7 cellular contexts compared by ENCODE assay signal in genomic region chr16:30924797-30925645, GRCh38. TPM values are rescaled to one million over a fixed set of nuclear protein-coding genes. Genes with fewer than 3 reads are reported as not detected.
A peak's percentile ranks its signal among the peaks of the same experiment; 100 is the strongest.
DNase-seq lines count a peak whose midpoint lies in the region; ATAC-seq, FAIRE-seq and TF ChIP-seq lines count a peak whose summit lies in the region.
"Had no signal": no experiment of that assay in that cellular context is flagged by ENCODE, and none has a peak within 500 bp of the region (broad histone marks: within the 10 kb centered on the region; RNA-seq: fewer than 3 reads in every experiment).

No MANE protein-coding gene starts in this region.

- H3K36me3 Mint-ChIP-seq in CD4-positive, alpha-beta T cell (ENCODE audit: low read depth): peaks cover 7% of the 10 kb centered on the region
- H3K36me3 Mint-ChIP-seq in T-helper 17 cell (ENCODE audit: low read depth): no peaks in the 10 kb centered on the region

- H3K27me3 ChIP-seq in CD4-positive, alpha-beta T cell (ENCODE audit: control insufficient read depth, insufficient read depth, low read length): no peaks in the 10 kb centered on the region
- no peaks in the 10 kb centered on the region for H3K27me3 ChIP-seq in lower lobe of right lung (ENCODE audit: low read depth)

- intact Hi-C loops in CD4-positive, alpha-beta T cell (cut with DNase I, micrococcal nuclease): loop anchor here (1.0 to 10.0 kb wide), 6 partner anchors 29 to 930 kb away; partner anchors contain the start of genes HIRIP3 (in 1 of the 2), INO80E (in 1 of the 2), MYL11 (in 1 of the 2) and PHKG2 (in 1 of the 2)
- intact Hi-C loops in lower lobe of right lung (cut with DNase I): no loop called here

- TF ChIP-seq CTCF in CD4-positive, alpha-beta T cell (IDR thresholded peaks at IDR 0.05): no peak
- no peak for TF ChIP-seq CTCF in lower lobe of right lung (IDR thresholded peaks at IDR 0.05)

- peak overlapping the region; percentile 61 for H3K4me3 ChIP-seq in lower lobe of right lung

- CTCF ChIA-PET in CD4-positive, alpha-beta T cell (lab: Charles Lee): interaction anchor here (1.0 to 2.1 kb wide), 2 partner anchors 16 to 111 kb away, joined by 4 to 10 read pairs; no protein-coding TSS in a partner anchor

- FAIRE-seq in H54 (lab: Jason Lieb, UNC): no peak
- FAIRE-seq: kidney had no signal

- H3K4me1 ChIP-seq in lower lobe of right lung: peaks cover 3% of the 10 kb centered on the region

- TF ChIP-seq POLR2A in H54 (IDR thresholded peaks at IDR 0.05; ENCODE audit: low read depth, low read length): no peak

- no peaks in the 10 kb centered on the region for H3K9me3 Mint-ChIP-seq in CD4-positive, alpha-beta T cell

- peaks cover 2% of the 10 kb centered on the region for H3K36me3 ChIP-seq in lower lobe of right lung

- H3K4me1 Mint-ChIP-seq in CD4-positive, alpha-beta T cell (ENCODE audit: low read depth): peaks cover 19% of the 10 kb centered on the region
- peaks cover 29% of the 10 kb centered on the region for H3K4me1 Mint-ChIP-seq in T-helper 17 cell

- no peaks in the 10 kb centered on the region for H3K27me3 Mint-ChIP-seq in CD4-positive, alpha-beta T cell
- H3K27me3 Mint-ChIP-seq in T-helper 17 cell: no peaks in the 10 kb centered on the region

- POLR2A ChIA-PET in CD4-positive, alpha-beta T cell (lab: Charles Lee): interaction anchor here (0.8 kb wide), 1 partner anchor 23 kb away, joined by 3 read pairs; no protein-coding TSS in a partner anchor

- no peaks in the 10 kb centered on the region for H3K9me3 ChIP-seq in CD4-positive, alpha-beta T cell (ENCODE audit: control insufficient read depth, low read length)
- no peaks in the 10 kb centered on the region for H3K9me3 ChIP-seq in T-helper 17 cell (ENCODE audit: control insufficient read depth, low read length, poor library complexity, severe bottlenecking)
- no peaks in the 10 kb centered on the region for H3K9me3 ChIP-seq in lower lobe of right lung

- peak overlapping the region; percentile 58 for H3K27ac Mint-ChIP-seq in CD4-positive, alpha-beta T cell
- H3K27ac Mint-ChIP-seq in T-helper 17 cell: peak overlapping the region; percentile 54

- H3K4me3 Mint-ChIP-seq in CD4-positive, alpha-beta T cell: peak overlapping the region; percentile 84
- peak overlapping the region; percentile 83 for H3K4me3 Mint-ChIP-seq in T-helper 17 cell

- DNase-seq in CD4-positive, alpha-beta T cell: no peak
- DNase-seq in T-helper 17 cell: no peak
- DNase-seq in lower lobe of right lung: no peak
- no peak for DNase-seq in EL
- no peak for DNase-seq in GM19240 (ENCODE audit: insufficient read length, low spot score)
- DNase-seq in H54 (ENCODE audit: insufficient read length, low spot score): no peak

- peak overlapping the region; percentile 19 for H3K27ac ChIP-seq in CD4-positive, alpha-beta T cell (ENCODE audit: low read depth, low read length)
- no peak overlapping the region for H3K27ac ChIP-seq in lower lobe of right lung

- no peak for ATAC-seq in CD4-positive, alpha-beta T cell (ENCODE audit: poor library complexity)
- ATAC-seq in T-helper 17 cell: no peak
- no peak for ATAC-seq in lower lobe of right lung

RNA-seq across cellular contexts. Expression of gene FBXL19, which starts 1.6 kb away (rescaled TPM):
- 1 to 10 TPM; 7.5 to 8.9 TPM for total RNA-seq in CD4-positive, alpha-beta T cell
- total RNA-seq in T-helper 17 cell (10 to 100 TPM; 12.6 to 13.2 TPM), lower lobe of right lung (14.5 TPM)

RNA-seq across cellular contexts. Expression of gene ORAI3, which starts 23.8 kb away (rescaled TPM):
- total RNA-seq in CD4-positive, alpha-beta T cell: 1 to 10 TPM; 3.0 to 4.5 TPM
- total RNA-seq in T-helper 17 cell (1 to 10 TPM; 6.4 to 7.5 TPM), lower lobe of right lung (30.2 TPM)

RNA-seq across cellular contexts. Expression of gene CTF1, which starts 28.6 kb away (rescaled TPM):
- under 1 TPM in 1 of 2 experiments, not detected in 1; 0.20 TPM for total RNA-seq in CD4-positive, alpha-beta T cell
- total RNA-seq in T-helper 17 cell (under 1 TPM in 1 of 2 donors, not detected in 1; 0.26 TPM), lower lobe of right lung (10.3 TPM)

RNA-seq across cellular contexts. Expression of gene BCL7C, which starts 31.1 kb away (rescaled TPM):
- total RNA-seq in CD4-positive, alpha-beta T cell: 10 to 100 TPM; 17.8 to 19.1 TPM
- total RNA-seq in T-helper 17 cell (10 to 100 TPM; 22.5 to 22.8 TPM), lower lobe of right lung (23.3 TPM)

RNA-seq across cellular contexts. Expression of gene SETD1A, which starts 32.5 kb away (rescaled TPM):
- total RNA-seq in CD4-positive, alpha-beta T cell: 10 to 100 TPM; 40.1 to 41.2 TPM
- total RNA-seq in T-helper 17 cell (10 to 100 TPM; 31.3 to 45.5 TPM), lower lobe of right lung (15.0 TPM)
